17 cellular contexts compared by ENCODE assay signal in the genomic region with DNA sequence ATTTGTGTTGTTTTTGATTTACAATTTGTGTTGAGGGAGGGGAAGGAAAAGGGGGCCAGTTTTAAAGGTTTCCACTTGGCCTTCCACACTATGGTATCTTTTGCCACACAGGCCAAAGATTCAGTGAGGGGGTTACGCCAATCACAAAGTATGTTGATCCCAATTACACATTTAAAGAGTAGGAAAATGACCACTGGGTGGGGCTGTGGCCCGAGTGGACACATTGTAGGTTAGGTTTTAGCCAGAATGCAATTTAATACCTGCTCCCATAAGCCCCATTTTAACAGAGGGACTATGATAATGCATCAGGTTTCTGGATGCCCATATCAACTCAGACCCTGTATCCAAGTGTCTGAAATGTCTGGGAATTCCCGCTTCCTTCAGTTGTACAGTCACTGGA. TPM values are rescaled to one million over a fixed set of nuclear protein-coding genes. Genes with fewer than 3 reads are reported as not detected.
A peak's percentile ranks its signal among the peaks of the same experiment; 100 is the strongest.
DNase-seq lines count a peak whose midpoint lies in the region; ATAC-seq and TF ChIP-seq lines count a peak whose summit lies in the region.
"Had no signal": no experiment of that assay in that cellular context is flagged by ENCODE, and none has a peak within 500 bp of the region (broad histone marks: within the 10 kb centered on the region; RNA-seq: fewer than 3 reads in every experiment).

No MANE protein-coding gene starts in this region.

- H3K4me1 ChIP-seq in PC-9 (replicated peaks; ENCODE audit: insufficient read depth), result no peaks in the 10 kb centered on the region

- no peak overlapping the region for H3K4me2 ChIP-seq in PC-9

- no peak for ATAC-seq in HG02852 (IDR thresholded peaks at IDR 0.05; ENCODE audit: unreplicated experiment)
- ATAC-seq: activated CD8-positive, alpha-beta T cell treated with anti-CD3 and anti-CD28 coated beads, Interleukin-2, amount 10 ng/mL, durations not matched to agents 7 days and 5 days had no signal

- H3K4me3 ChIP-seq in PC-9 (no peak overlapping the region), fibroblast of mammary gland (ENCODE audit: control insufficient read depth, low read depth, low read length) (no peak overlapping the region)

- in situ Hi-C loops in ACHN (cut with HindIII; ENCODE audit: low pct_ligation_motif_present, low pct_unique_long_range_greater_than_20kb, low sequenced_read_pairs), result no loop called here

- intact Hi-C loops in PC-9 (cut with micrococcal nuclease; ENCODE audit: unreplicated experiment), result no loop called here

- H3K9me2 ChIP-seq in PC-9 (ENCODE audit: insufficient read depth), result no peaks in the 10 kb centered on the region

- TF ChIP-seq CTCF in GM12872 (IDR thresholded peaks at IDR 0.05; ENCODE audit: insufficient read depth, low read depth, low read length) (peak; percentile 26; the same call in 1 of the 3 replicates), PC-9 (conservative IDR thresholded peaks at IDR 0.05) (peak; percentile 51), fibroblast of mammary gland (conservative IDR thresholded peaks at IDR 0.05; ENCODE audit: control insufficient read depth, insufficient read depth, low read depth, low read length) (peak; percentile 42)

- no peaks in the 10 kb centered on the region for H4K20me1 ChIP-seq in PC-9 (ENCODE audit: insufficient read depth)

- H3K36me3 ChIP-seq in PC-9 (ENCODE audit: low read depth), result no peaks in the 10 kb centered on the region

- H3K27me3 ChIP-seq in PC-9 (ENCODE audit: insufficient read depth, low read depth), result no peaks in the 10 kb centered on the region

- POLR2A ChIA-PET in PC-9 (lab: Charles Lee; ENCODE audit: unreplicated experiment), result no interaction called here

- H3F3A ChIP-seq in PC-9 (ENCODE audit: insufficient read depth, low read depth), result no peaks in the 10 kb centered on the region

- H3K27ac ChIP-seq in PC-9 (no peak overlapping the region), caudate nucleus (ENCODE audit: low read depth, low read length) (no peak overlapping the region)

- BruUV-seq in PC-9 (replicated peaks; lab: Mats Ljungman, UMichigan), result no TSS peak

- H3K79me2 ChIP-seq in PC-9 (ENCODE audit: low read depth), result no peaks in the 10 kb centered on the region

- no peak overlapping the region for H2AFZ ChIP-seq in PC-9

- DNase-seq in ACHN (peak; percentile 2), PC-9 (no peak), fibroblast of mammary gland (ENCODE audit: low read depth) (peak; percentile 17), cortex of kidney (lab: John Stamatoyannopoulos, UW) (no peak), caudate nucleus (lab: John Stamatoyannopoulos, UW) (no peak)
- DNase-seq in stimulated activated CD4-positive, alpha-beta T cell treated with anti-CD3 and anti-CD28 coated beads, Interleukin-4, amount 100 ng/mL, for 4 hours, result no peak
- DNase-seq: activated CD8-positive, alpha-beta T cell treated with anti-CD3 and anti-CD28 coated beads, Interleukin-2, amount 10 ng/mL, durations not matched to agents 7 days and 5 days; activated naive CD4-positive, alpha-beta T cell treated with Interleukin-2 at 50 U/mL for 16 hours; CD4-positive, alpha-beta T cell; glutamatergic neuron; H7; NCI-H1092; NCI-H526 treated with DMSO at 0.1 percent for 48 hours; nucleus accumbens had no signal

- CTCF ChIA-PET in PC-9 (lab: Charles Lee), result no interaction called here

- no peaks in the 10 kb centered on the region for H3K9me3 ChIP-seq in PC-9 (ENCODE audit: insufficient read depth, low read depth)

RNA-seq across cellular contexts. Expression of gene VGLL2, which starts 15.6 kb away (rescaled TPM):
- total RNA-seq in PC-9 (2021), result not detected in 2 replicates
- total RNA-seq: activated CD8-positive, alpha-beta T cell treated with anti-CD3 and anti-CD28 coated beads, Interleukin-2, amount 10 ng/mL, durations not matched to agents 7 days and 5 days; CD4-positive, alpha-beta T cell; H7; lung microvascular endothelial cell had no signal

Comparison
In these comparisons a context has a peak if more than half of its experiments do, and no peak if none do; other contexts are left out.
1. DNase-seq: peak in ACHN (single experiment) and fibroblast of mammary gland (single experiment); none in PC-9 (0 of 2), stimulated activated CD4-positive, alpha-beta T cell treated with anti-CD3 and anti-CD28 coated beads, Interleukin-4, amount 100 ng/mL, for 4 hours (0 of 2), cortex of kidney (single experiment) and caudate nucleus (0 of 61).
2. Peak in every context shown above with its lines, with median percentiles within 50 percentile points of each other: CTCF ChIP-seq.